ENCODE assay signal across 1 cellular context in genomic region chr7:875476-876076, GRCh38.
TF ChIP-seq lines count a peak whose summit lies in the region.

No MANE protein-coding gene starts in this region.

TF ChIP-seq in IMR-90, 13 proteins besides CTCF, POLR2A, EP300 and RAD21 (continued from another document):
- no peak for TF ChIP-seq ELK1 (IDR thresholded peaks at IDR 0.05; ENCODE audit: borderline replicate concordance, low read depth, low read length)
- TF ChIP-seq SMC3 (IDR thresholded peaks at IDR 0.05; ENCODE audit: low read depth, low read length): no peak
- no peak for TF ChIP-seq MAFK (IDR thresholded peaks at IDR 0.05; ENCODE audit: low read depth, low read length)
- no peak for TF ChIP-seq FOS (IDR thresholded peaks at IDR 0.05; ENCODE audit: low read depth, low read length)
